1 cellular context compared by ENCODE assay signal in genomic region chr12:47843226-47843980, GRCh38.
TF ChIP-seq lines count a peak whose summit lies in the region.

No MANE protein-coding gene starts in this region.

TF ChIP-seq in WTC11, 78 proteins besides CTCF, POLR2A, EP300 and RAD21 (continued from another document):
- no peak for TF ChIP-seq AR (CRISPR knock-in tag; IDR thresholded peaks at IDR 0.05)
- TF ChIP-seq FOXK1 (CRISPR knock-in tag; IDR thresholded peaks at IDR 0.05), result no peak
- no peak for TF ChIP-seq ZBTB21 (CRISPR knock-in tag; IDR thresholded peaks at IDR 0.05; ENCODE audit: borderline replicate concordance)
- TF ChIP-seq, protein P1, sequence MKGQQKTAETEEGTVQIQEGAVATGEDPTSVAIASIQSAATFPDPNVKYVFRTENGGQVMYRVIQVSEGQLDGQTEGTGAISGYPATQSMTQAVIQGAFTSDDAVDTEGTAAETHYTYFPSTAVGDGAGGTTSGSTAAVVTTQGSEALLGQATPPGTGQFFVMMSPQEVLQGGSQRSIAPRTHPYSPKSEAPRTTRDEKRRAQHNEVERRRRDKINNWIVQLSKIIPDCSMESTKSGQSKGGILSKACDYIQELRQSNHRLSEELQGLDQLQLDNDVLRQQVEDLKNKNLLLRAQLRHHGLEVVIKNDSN (CRISPR knock-in tag; IDR thresholded peaks at IDR 0.05), result no peak
- TF ChIP-seq ESRRA (CRISPR knock-in tag; IDR thresholded peaks at IDR 0.05; ENCODE audit: borderline replicate concordance), result no peak
- no peak for TF ChIP-seq ZNF263 (CRISPR knock-in tag; IDR thresholded peaks at IDR 0.05; ENCODE audit: low read depth)
- TF ChIP-seq NR2C2 (CRISPR knock-in tag; IDR thresholded peaks at IDR 0.05), result no peak
- no peak for TF ChIP-seq ZNF219 (CRISPR knock-in tag; IDR thresholded peaks at IDR 0.05; ENCODE audit: borderline replicate concordance)
- no peak for TF ChIP-seq TEAD4 (CRISPR knock-in tag; IDR thresholded peaks at IDR 0.05)
- TF ChIP-seq OVOL2 (CRISPR knock-in tag; IDR thresholded peaks at IDR 0.05; ENCODE audit: borderline replicate concordance), result no peak
- TF ChIP-seq CREB1 (CRISPR knock-in tag; IDR thresholded peaks at IDR 0.05), result no peak
- no peak for TF ChIP-seq SOX15 (CRISPR knock-in tag; IDR thresholded peaks at IDR 0.05)
- TF ChIP-seq SP1 (CRISPR knock-in tag; conservative IDR thresholded peaks at IDR 0.05), result no peak
- TF ChIP-seq, protein P2, sequence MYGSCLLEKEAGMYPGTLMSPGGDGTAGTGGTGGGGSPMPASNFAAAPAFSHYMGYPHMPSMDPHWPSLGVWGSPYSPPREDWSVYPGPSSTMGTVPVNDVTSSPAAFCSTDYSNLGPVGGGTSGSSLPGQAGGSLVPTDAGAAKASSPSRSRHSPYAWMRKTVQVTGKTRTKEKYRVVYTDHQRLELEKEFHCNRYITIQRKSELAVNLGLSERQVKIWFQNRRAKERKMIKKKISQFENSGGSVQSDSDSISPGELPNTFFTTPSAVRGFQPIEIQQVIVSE (CRISPR knock-in tag; IDR thresholded peaks at IDR 0.05; ENCODE audit: borderline replicate concordance), result no peak
- no peak for TF ChIP-seq ZNF396 (CRISPR knock-in tag; IDR thresholded peaks at IDR 0.05; ENCODE audit: borderline replicate concordance)
- TF ChIP-seq, protein P3, sequence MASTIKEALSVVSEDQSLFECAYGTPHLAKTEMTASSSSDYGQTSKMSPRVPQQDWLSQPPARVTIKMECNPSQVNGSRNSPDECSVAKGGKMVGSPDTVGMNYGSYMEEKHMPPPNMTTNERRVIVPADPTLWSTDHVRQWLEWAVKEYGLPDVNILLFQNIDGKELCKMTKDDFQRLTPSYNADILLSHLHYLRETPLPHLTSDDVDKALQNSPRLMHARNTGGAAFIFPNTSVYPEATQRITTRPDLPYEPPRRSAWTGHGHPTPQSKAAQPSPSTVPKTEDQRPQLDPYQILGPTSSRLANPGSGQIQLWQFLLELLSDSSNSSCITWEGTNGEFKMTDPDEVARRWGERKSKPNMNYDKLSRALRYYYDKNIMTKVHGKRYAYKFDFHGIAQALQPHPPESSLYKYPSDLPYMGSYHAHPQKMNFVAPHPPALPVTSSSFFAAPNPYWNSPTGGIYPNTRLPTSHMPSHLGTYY (CRISPR knock-in tag; IDR thresholded peaks at IDR 0.05), result no peak
- no peak for TF ChIP-seq E2F1 (CRISPR knock-in tag; IDR thresholded peaks at IDR 0.05)
